Comparison of ENCODE assay signal across 18 cellular contexts in genomic region chr19:37128821-37129177, GRCh38.
"Had no signal": no experiment of that assay in that cellular context is flagged by ENCODE, and none has a peak within 500 bp of the region (broad histone marks: within the 10 kb centered on the region; RNA-seq: fewer than 3 reads in every experiment).

No MANE protein-coding gene starts in this region.

- H3K4me3 ChIP-seq: lung, skin epidermis had no signal

- H3K27ac Mint-ChIP-seq: activated CD4-positive, alpha-beta memory T cell treated with anti-CD3 and anti-CD28 coated beads, Interleukin-2, amount 10 ng/mL, durations not matched to agents 7 days and 5 days; activated CD4-positive, alpha-beta T cell treated with anti-CD3 and anti-CD28 coated beads for 36 hours; activated naive CD4-positive, alpha-beta T cell treated with anti-CD3 and anti-CD28 coated beads, Interleukin-2, amount 50 U/mL, for 24 hours; naive thymus-derived CD8-positive, alpha-beta T cell; T-helper 1 cell treated with Interleukin-12 subunit alpha and Interleukin-12 subunit beta and Interleukin-4 antibody, amounts not matched to agents 30 μg/mL and 1 μg/mL, for 36 hours had no signal

- H3K4me3 Mint-ChIP-seq: activated CD4-positive, alpha-beta memory T cell treated with anti-CD3 and anti-CD28 coated beads, Interleukin-2, amount 10 ng/mL, durations not matched to agents 7 days and 5 days; activated CD4-positive, alpha-beta T cell treated with anti-CD3 and anti-CD28 coated beads for 36 hours; activated naive CD4-positive, alpha-beta T cell treated with anti-CD3 and anti-CD28 coated beads, Interleukin-2, amount 50 U/mL, for 24 hours; naive thymus-derived CD8-positive, alpha-beta T cell; T-helper 1 cell treated with Interleukin-12 subunit alpha and Interleukin-12 subunit beta and Interleukin-4 antibody, amounts not matched to agents 30 μg/mL and 1 μg/mL, for 36 hours had no signal

- H3K4me1 Mint-ChIP-seq: activated CD4-positive, alpha-beta memory T cell treated with anti-CD3 and anti-CD28 coated beads, Interleukin-2, amount 10 ng/mL, durations not matched to agents 7 days and 5 days; activated CD4-positive, alpha-beta T cell treated with anti-CD3 and anti-CD28 coated beads for 36 hours; activated naive CD4-positive, alpha-beta T cell treated with anti-CD3 and anti-CD28 coated beads, Interleukin-2, amount 50 U/mL, for 24 hours; naive thymus-derived CD8-positive, alpha-beta T cell had no signal

- DNase-seq: activated CD4-positive, alpha-beta memory T cell treated with anti-CD3 and anti-CD28 coated beads, Interleukin-2, amount 10 ng/mL, durations not matched to agents 7 days and 5 days; activated CD4-positive, alpha-beta T cell treated with anti-CD3 and anti-CD28 coated beads for 36 hours; activated effector memory CD4-positive, alpha-beta T cell treated with anti-CD3 and anti-CD28 coated beads, Interleukin-2, amount 50 U/mL, for 16 hours; activated T-cell treated with anti-CD3 and anti-CD28 coated beads, Interleukin-2, amount 50 U/mL, for 48 hours; esophagus squamous epithelium; head of caudate nucleus; left cardiac atrium; midbrain; naive thymus-derived CD8-positive, alpha-beta T cell; posterior cingulate gyrus; stimulated activated CD4-positive, alpha-beta T cell treated with anti-CD3 and anti-CD28 coated beads, Interleukin-4, amount 100 ng/mL, for 4 hours; stimulated activated CD8-positive, alpha-beta memory T cell treated with anti-CD3 and anti-CD28 coated beads, Interleukin-4, amount 100 ng/mL, for 48 hours; stimulated activated naive CD4-positive, alpha-beta T cell treated with Interleukin-2 at 50 U/mL for 16 hours; trophoblast cell had no signal

- ATAC-seq: activated CD4-positive, alpha-beta T cell treated with anti-CD3 and anti-CD28 coated beads for 36 hours; left cardiac atrium; naive thymus-derived CD8-positive, alpha-beta T cell had no signal

- H3K27me3 ChIP-seq: esophagus squamous epithelium had no signal

- H3K27ac ChIP-seq: esophagus squamous epithelium, skin epidermis had no signal

- H3K4me1 ChIP-seq: esophagus squamous epithelium had no signal

- H3K27me3 Mint-ChIP-seq: activated CD4-positive, alpha-beta memory T cell treated with anti-CD3 and anti-CD28 coated beads, Interleukin-2, amount 10 ng/mL, durations not matched to agents 7 days and 5 days; activated CD4-positive, alpha-beta T cell treated with anti-CD3 and anti-CD28 coated beads for 36 hours; activated naive CD4-positive, alpha-beta T cell treated with anti-CD3 and anti-CD28 coated beads, Interleukin-2, amount 50 U/mL, for 24 hours; naive thymus-derived CD8-positive, alpha-beta T cell had no signal
